25 cellular contexts compared by ENCODE assay signal in the genomic region with DNA sequence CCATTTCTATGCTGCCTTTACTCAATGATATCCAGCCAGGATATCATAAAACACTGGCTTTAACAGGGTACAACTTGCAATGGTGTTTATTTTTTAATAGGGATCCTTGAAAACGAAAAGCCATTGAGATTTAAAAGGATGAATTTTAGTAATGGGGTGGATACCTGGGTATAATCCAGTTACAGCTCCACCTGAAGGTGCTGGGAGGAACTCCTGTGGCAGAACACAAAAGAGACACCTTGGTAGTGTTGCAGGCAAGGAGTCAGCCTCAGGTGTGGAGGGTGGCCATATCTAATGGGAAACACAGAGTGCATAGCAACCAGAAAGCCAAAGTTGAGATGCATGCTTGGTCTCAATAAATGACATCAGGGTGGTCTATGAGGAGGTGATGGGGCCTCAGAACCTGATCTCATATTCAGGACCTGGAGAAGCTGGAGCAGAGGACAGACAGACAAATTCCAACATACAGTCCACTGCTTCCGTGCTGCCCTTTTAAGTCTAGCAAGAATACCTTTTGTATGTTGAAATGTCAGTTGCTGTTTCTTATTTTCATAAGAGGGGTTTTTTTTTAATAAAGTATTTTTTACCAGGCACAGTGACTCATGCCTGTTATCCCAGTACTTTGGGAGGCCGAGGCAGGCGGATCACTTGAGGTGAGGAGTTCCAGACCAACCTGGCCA. TPM values are rescaled to one million over a fixed set of nuclear protein-coding genes. Genes with fewer than 3 reads are reported as not detected.
DNase-seq lines count a peak whose midpoint lies in the region; ATAC-seq and TF ChIP-seq lines count a peak whose summit lies in the region.
"Had no signal": no experiment of that assay in that cellular context is flagged by ENCODE, and none has a peak within 500 bp of the region (broad histone marks: within the 10 kb centered on the region; RNA-seq: fewer than 3 reads in every experiment).

No MANE protein-coding gene starts in this region.

- peaks cover 2 to 3% of the 10 kb centered on the region in 2 experiments; a peak in 1 of 4 replicates for H3K4me1 Mint-ChIP-seq in H9

- H2AK5ac ChIP-seq in H9 (ENCODE audit: insufficient read length, low read length) = no peak overlapping the region

- no peak overlapping the region for H3K9ac ChIP-seq in H9 (ENCODE audit: extremely low read depth, insufficient read length, low read length)
- H3K9ac ChIP-seq: BLaER1, SK-N-SH had no signal

- no peak overlapping the region for H3K18ac ChIP-seq in H9 (ENCODE audit: insufficient read length, low read depth, low read length)

- POLR2A ChIA-PET in Panc1 (lab: Charles Lee) = no interaction called here

- no peak overlapping the region for H4K91ac ChIP-seq in H9 (ENCODE audit: insufficient read length, low read depth, low read length)

- CTCF ChIA-PET in Panc1 (lab: Charles Lee) = interaction anchor here (0.6 to 1.2 kb wide), 2 partner anchors 16 to 270 kb away, joined by 3 read pairs; no protein-coding TSS in a partner anchor

- in situ Hi-C loops in Panc1 (cut with HindIII; ENCODE audit: low pct_unique_long_range_greater_than_20kb, low sequenced_read_pairs) = no loop called here
- in situ Hi-C loops in G401 (cut with HindIII; ENCODE audit: low sequenced_read_pairs) = loop anchor here (25.0 kb wide), 1 partner anchor 388 kb away; a partner anchor contains a TSS

- H3K4me1 ChIP-seq in H9 (ENCODE audit: insufficient read depth, low read length) = no peaks in the 10 kb centered on the region
- H3K4me1 ChIP-seq in Panc1 (ENCODE audit: control insufficient read depth, insufficient read depth, low read length) = peaks cover 20% of the 10 kb centered on the region
- H3K4me1 ChIP-seq: Peyer's patch, prostate gland had no signal

- no peak overlapping the region for H2BK15ac ChIP-seq in H9 (ENCODE audit: low read depth, low read length)

- no peaks in the 10 kb centered on the region for H3K23me2 ChIP-seq in H9 (ENCODE audit: insufficient read length, low read depth, low read length, poor library complexity, severe bottlenecking)

- no TSS peak for BruUV-seq in Panc1 (replicated peaks; lab: Mats Ljungman, UMichigan)

- no peaks in the 10 kb centered on the region for H3K27me3 ChIP-seq in H9 (ENCODE audit: insufficient read depth, low read length)
- no peaks in the 10 kb centered on the region for H3K27me3 ChIP-seq in Panc1 (ENCODE audit: control insufficient read depth, insufficient read depth, low read length)
- H3K27me3 ChIP-seq: BLaER1, Peyer's patch, upper lobe of left lung had no signal

- H2BK120ac ChIP-seq in H9 (ENCODE audit: low read depth, low read length, poor library complexity, severe bottlenecking) = no peak overlapping the region

- no peak overlapping the region for H3K4me2 ChIP-seq in H9 (ENCODE audit: insufficient read depth, insufficient read length, low read length)
- H3K4me2 ChIP-seq: BLaER1 had no signal

- no peak overlapping the region for H3K4me3 ChIP-seq in Panc1 (ENCODE audit: low read depth in 2 of 2, low read length in 2 of 2)
- H3K4me3 ChIP-seq: BLaER1, Peyer's patch, prostate gland, smooth muscle cell, upper lobe of left lung had no signal

- TF ChIP-seq CTCF in H9 (conservative IDR thresholded peaks at IDR 0.05) = peak; percentile 69
- TF ChIP-seq CTCF in Panc1 (IDR thresholded peaks at IDR 0.05) = peak; percentile 63

- intact Hi-C loops in Panc1 (cut with micrococcal nuclease; ENCODE audit: unreplicated experiment) = no loop called here

- no peak overlapping the region for H4K5ac ChIP-seq in H9 (ENCODE audit: insufficient read length, low read depth, low read length)

- no peak overlapping the region for H3K27ac ChIP-seq in H9 (ENCODE audit: insufficient read length, low read depth, low read length)
- no peak overlapping the region for H3K27ac ChIP-seq in Panc1 (ENCODE audit: low read length)
- H3K27ac ChIP-seq: BLaER1, Peyer's patch, prostate gland, upper lobe of left lung had no signal

- H2BK20ac ChIP-seq in H9 (ENCODE audit: low read depth, low read length, poor library complexity, severe bottlenecking) = no peak overlapping the region

- H3K27ac Mint-ChIP-seq in H9 = no peak overlapping the region
- H3K27ac Mint-ChIP-seq: activated naive CD8-positive, alpha-beta T cell had no signal

- H3K14ac ChIP-seq in H9 (ENCODE audit: insufficient read depth, low read length) = no peak overlapping the region

- peak; percentile 34 for DNase-seq in DMS53 (lab: John Stamatoyannopoulos, UW)
- DNase-seq in DMS53 treated with DMSO at 0.1 percent for 48 hours (lab: John Stamatoyannopoulos, UW; ENCODE audit: unreplicated experiment) = no peak
- peak; percentile 45 for DNase-seq in H9
- no peak for DNase-seq in Panc1 (ENCODE audit: low read depth, low spot score)
- DNase-seq in iPS-NIHi11 (ENCODE audit: low spot score) = peak; percentile 48
- no peak for DNase-seq in DMS153 treated with DMSO at 0.1 percent for 48 hours (lab: John Stamatoyannopoulos, UW; ENCODE audit: unreplicated experiment)
- DNase-seq in G401 (ENCODE audit: low spot score) = no peak
- DNase-seq: 8988T; activated CD4-positive, CD25-positive, alpha-beta regulatory T cell treated with anti-CD3 and anti-CD28 coated beads, Interleukin-2, amount 50 U/mL, for 72 hours; activated CD8-positive, alpha-beta memory T cell treated with anti-CD3 and anti-CD28 coated beads for 24 hours; DMS153; left colon; NCI-H1105 treated with DMSO at 0.1 percent for 48 hours; NCI-H2171; Peyer's patch; SK-N-SH; stimulated activated CD4-positive, alpha-beta T cell treated with anti-CD3 and anti-CD28 coated beads, Interleukin-4, amount 100 ng/mL, for 24 hours; upper lobe of left lung had no signal

- H3K36me3 Mint-ChIP-seq in H9 (ENCODE audit: insufficient read depth in 1 of 3, low read depth in 3 of 3) = no peaks in the 10 kb centered on the region
- H3K36me3 Mint-ChIP-seq: activated naive CD8-positive, alpha-beta T cell had no signal

- no peak overlapping the region for H2AFZ ChIP-seq in H9 (ENCODE audit: low read length)

- ATAC-seq in Panc1 = no peak
- no peak for ATAC-seq in GM21515 (IDR thresholded peaks at IDR 0.05; ENCODE audit: unreplicated experiment)
- ATAC-seq: left colon had no signal

- H3T11ph ChIP-seq in H9 (ENCODE audit: low read length) = no peak overlapping the region

- no CpG with 5 or more reads among the region's 4 CpGs for WGBS in H9 (ENCODE audit: extremely low coverage, insufficient read length, low lambda C conversion rate)

- no peak overlapping the region for H4K8ac ChIP-seq in H9 (replicated peaks; ENCODE audit: insufficient read length, low read depth, low read length)

- no peak overlapping the region for H3K23ac ChIP-seq in H9 (ENCODE audit: insufficient read length, low read depth, low read length)

- H3K9me3 Mint-ChIP-seq in H9 = no peaks in the 10 kb centered on the region; a peak in 1 of 5 replicates
- H3K9me3 Mint-ChIP-seq: neural crest cell had no signal

- H3K4ac ChIP-seq in H9 (ENCODE audit: low read depth, low read length) = no peak overlapping the region

- no peaks in the 10 kb centered on the region for H3K79me2 ChIP-seq in H9 (ENCODE audit: insufficient read depth, low read length)

- H3K79me1 ChIP-seq in H9 (ENCODE audit: insufficient read depth, low read depth, low read length, poor library complexity, severe bottlenecking) = no peaks in the 10 kb centered on the region

- no peak overlapping the region for H3K56ac ChIP-seq in H9 (ENCODE audit: insufficient read length, low read depth, low read length)

- peaks cover 1% of the 10 kb centered on the region; the same call in 1 of the 2 replicates for H3K27me3 Mint-ChIP-seq in H9 (ENCODE audit: low read depth)

- H4K20me1 ChIP-seq in H9 (ENCODE audit: control insufficient read depth, insufficient read depth, insufficient read length) = no peaks in the 10 kb centered on the region
- H4K20me1 ChIP-seq: BLaER1 had no signal

- no peaks in the 10 kb centered on the region for H3K9me3 ChIP-seq in H9 (ENCODE audit: control insufficient read depth, low read depth, low read length)
- no peaks in the 10 kb centered on the region for H3K9me3 ChIP-seq in Panc1 (ENCODE audit: control insufficient read depth, insufficient read depth, low read depth, low read length)
- H3K9me3 ChIP-seq: BLaER1, Peyer's patch, prostate gland, SK-N-SH, upper lobe of left lung had no signal

- H3K4me3 Mint-ChIP-seq in H9 = no peak overlapping the region
- H3K4me3 Mint-ChIP-seq: activated naive CD8-positive, alpha-beta T cell; neural crest cell had no signal

- no peak overlapping the region for H2BK12ac ChIP-seq in H9 (ENCODE audit: insufficient read length, low read depth, low read length)

- no peak overlapping the region for H2BK5ac ChIP-seq in H9 (ENCODE audit: insufficient read length, low read length)

- H3K36me3 ChIP-seq in Panc1 (ENCODE audit: control insufficient read depth, insufficient read depth, low read length) = no peaks in the 10 kb centered on the region
- H3K36me3 ChIP-seq: BLaER1, Peyer's patch, prostate gland, upper lobe of left lung had no signal

RNA-seq across cellular contexts. Expression of a gene that starts 12.0 kb away (rescaled TPM):
- total RNA-seq in H9 (2021) = 2.3 and 3.2 TPM in 2 replicates
- total RNA-seq in Panc1 (2021; ENCODE audit: unreplicated experiment) = 0.36 TPM
- 0.24 TPM for polyA plus RNA-seq in Panc1 (2012; ENCODE audit: insufficient read length)
- 0.06 TPM in 1 of 2 replicates, not detected in the other for total RNA-seq in G401 (2014; rRNA removed; shearing (Covaris generic))
- total RNA-seq: left colon, mononuclear cell, Peyer's patch, upper lobe of left lung had no signal

RNA-seq across cellular contexts. Expression of a gene that starts 25.9 kb away (rescaled TPM):
- 164 and 168 TPM in 2 replicates for total RNA-seq in H9 (2021)
- total RNA-seq in Panc1 (2021; ENCODE audit: unreplicated experiment) = 135 TPM
- polyA plus RNA-seq in Panc1 (2012; ENCODE audit: insufficient read length) = 38.6 TPM
- 67.8 and 97.3 TPM in 2 replicates for total RNA-seq in G401 (2014; rRNA removed; shearing (Covaris generic))

Comparison
In these comparisons a context has a peak if more than half of its experiments do, and no peak if none do; other contexts are left out.
1. DNase-seq: peak in DMS53 (single experiment), H9 (single experiment) and iPS-NIHi11 (single experiment); none in DMS53 treated with DMSO at 0.1 percent for 48 hours (single experiment), Panc1 (single experiment), DMS153 treated with DMSO at 0.1 percent for 48 hours (single experiment) and G401 (single experiment).